ENCODE assay signal across 21 cellular contexts in the genomic region with DNA sequence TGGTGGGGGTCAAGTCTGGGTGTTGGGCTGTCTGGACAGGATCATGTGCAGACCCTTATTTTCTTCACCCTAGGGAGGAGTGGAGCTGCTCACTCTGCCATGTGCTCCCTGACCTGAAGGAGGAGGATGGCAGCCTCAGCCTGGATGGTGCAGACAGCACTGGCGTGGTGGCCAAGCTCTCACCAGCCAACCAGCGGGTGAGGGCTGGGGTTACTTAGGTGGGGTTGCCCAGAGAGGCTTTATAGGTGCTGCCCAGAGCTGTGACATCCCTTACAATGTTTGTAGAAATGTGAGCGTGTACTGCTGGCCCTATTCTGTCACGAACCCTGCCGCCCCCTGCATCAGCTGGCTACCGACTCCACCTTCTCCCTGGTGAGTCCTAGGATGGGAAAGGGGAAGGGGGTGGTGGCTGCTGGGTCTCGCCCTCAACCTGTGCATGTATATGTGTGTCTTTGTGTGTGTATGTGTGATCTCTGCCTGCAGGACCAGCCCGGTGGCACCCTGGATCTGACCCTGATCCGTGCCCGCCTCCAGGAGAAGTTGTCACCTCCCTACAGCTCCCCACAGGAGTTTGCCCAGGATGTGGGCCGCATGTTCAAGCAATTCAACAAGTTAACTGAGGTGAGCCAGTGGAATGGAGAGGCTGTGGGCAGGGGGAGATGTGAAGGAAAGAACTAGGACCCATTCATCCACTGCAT. TPM values are rescaled to one million over a fixed set of nuclear protein-coding genes. Genes with fewer than 3 reads are reported as not detected.
DNase-seq lines count a peak whose midpoint lies in the region; ATAC-seq and TF ChIP-seq lines count a peak whose summit lies in the region.
"Had no signal": no experiment of that assay in that cellular context is flagged by ENCODE, and none has a peak within 500 bp of the region (broad histone marks: within the 10 kb centered on the region; RNA-seq: fewer than 3 reads in every experiment).

No MANE protein-coding gene starts in this region.

- H3K27me3 ChIP-seq in H7 (ENCODE audit: control insufficient read depth, insufficient read depth, low read length), result no peaks in the 10 kb centered on the region
- no peaks in the 10 kb centered on the region for H3K27me3 ChIP-seq in gastrocnemius medialis
- H3K27me3 ChIP-seq: brain microvascular endothelial cell, SJCRH30, suprapubic skin had no signal

- H3K4me1 Mint-ChIP-seq in endothelial cell (ENCODE audit: unreplicated experiment) (peaks cover 25% of the 10 kb centered on the region), progenitor cell of endocrine pancreas (ENCODE audit: low read depth) (peaks cover 27% of the 10 kb centered on the region)

- ATAC-seq in gastrocnemius medialis, result no peak
- ATAC-seq: effector memory CD8-positive, alpha-beta T cell had no signal

- H3K36me3 Mint-ChIP-seq in endothelial cell (ENCODE audit: low read depth, unreplicated experiment) (peaks cover 53% of the 10 kb centered on the region), progenitor cell of endocrine pancreas (ENCODE audit: insufficient read depth) (peaks cover 26% of the 10 kb centered on the region)

- peaks cover 26 to 40% of the 10 kb centered on the region in 2 donors for H3K4me1 ChIP-seq in gastrocnemius medialis

- TF ChIP-seq CTCF in RWPE1 (conservative IDR thresholded peaks at IDR 0.05; ENCODE audit: low read depth) (no peak), endothelial cell (IDR thresholded peaks at IDR 0.05; ENCODE audit: unreplicated experiment) (no peak), progenitor cell of endocrine pancreas (IDR thresholded peaks at IDR 0.05; ENCODE audit: unreplicated experiment) (no peak), gastrocnemius medialis (IDR thresholded peaks at IDR 0.05 in 4 of 5, conservative IDR thresholded peaks at IDR 0.05 in 1 of 5) (no peak)

- peak overlapping the region; percentile 54 for H3K27ac ChIP-seq in RWPE1
- H3K27ac ChIP-seq in gastrocnemius medialis, result no peak overlapping the region
- H3K27ac ChIP-seq: brain microvascular endothelial cell, SJCRH30, suprapubic skin had no signal

- in situ Hi-C loops in gastrocnemius medialis (cut with MboI; ENCODE audit: low sequenced_read_pairs in 4 of 4), result no loop called here

- H3K4me3 ChIP-seq in H7 (ENCODE audit: insufficient read depth, low read depth, low read length), result no peak overlapping the region
- no peak overlapping the region for H3K4me3 ChIP-seq in gastrocnemius medialis
- H3K4me3 ChIP-seq: SJCRH30, suprapubic skin had no signal

- peak; percentile 61 for DNase-seq in activated effector memory CD4-positive, alpha-beta T cell treated with anti-CD3 and anti-CD28 coated beads, Interleukin-2, amount 50 U/mL, for 16 hours
- DNase-seq in activated effector memory CD4-positive, alpha-beta T cell treated with Interleukin-2 at 50 U/mL for 16 hours, result no peak
- DNase-seq in RWPE1 (ENCODE audit: low spot score), result no peak
- DNase-seq in endothelial cell (ENCODE audit: low spot score), result no peak
- no peak for DNase-seq in progenitor cell of endocrine pancreas (ENCODE audit: low spot score, unreplicated experiment)
- DNase-seq in ureter (ENCODE audit: low spot score), result no peak
- no peak for DNase-seq in H7
- no peak for DNase-seq in gastrocnemius medialis
- DNase-seq: activated CD4-positive, alpha-beta T cell treated with anti-CD3 and anti-CD28 coated beads for 1 hour; brain microvascular endothelial cell; effector memory CD8-positive, alpha-beta T cell; islet precursor cell; Kasumi-1; midbrain; NCI-H1694 treated with DMSO at 0.1 percent for 48 hours; NCI-H524 treated with DMSO at 0.1 percent for 48 hours; NK-92 treated with Interleukin-12 subunit alpha and Interleukin-12 subunit beta, amount 100 ng/mL, for 24 hours; SJCRH30; small intestine; stimulated activated CD4-positive, alpha-beta T cell treated with anti-CD3 and anti-CD28 coated beads, Interleukin-1b, Interleukin-23, amount 100 ng/mL, for 48 hours had no signal

- H3K9me3 ChIP-seq in gastrocnemius medialis, result no peaks in the 10 kb centered on the region
- H3K9me3 ChIP-seq: SJCRH30, suprapubic skin had no signal

- intact Hi-C loops in gastrocnemius medialis (cut with DNase I; ENCODE audit: low total_unique reads), result no loop called here

- H3K27ac Mint-ChIP-seq in endothelial cell (ENCODE audit: unreplicated experiment) (no peak overlapping the region), progenitor cell of endocrine pancreas (peak overlapping the region; percentile 82)

- H3K36me3 ChIP-seq in H7 (replicated peaks; ENCODE audit: control insufficient read depth, insufficient read depth, low read length), result peaks cover 69% of the 10 kb centered on the region
- peaks cover 3 to 68% of the 10 kb centered on the region in 2 donors for H3K36me3 ChIP-seq in gastrocnemius medialis

- peak overlapping the region; percentile 59 for H3K4me3 Mint-ChIP-seq in endothelial cell (ENCODE audit: unreplicated experiment)
- no peak overlapping the region for H3K4me3 Mint-ChIP-seq in progenitor cell of endocrine pancreas (ENCODE audit: low read depth)

- H3K27me3 Mint-ChIP-seq in endothelial cell (ENCODE audit: unreplicated experiment) (peaks cover 25% of the 10 kb centered on the region), progenitor cell of endocrine pancreas (no peaks in the 10 kb centered on the region)
- H3K27me3 Mint-ChIP-seq: effector memory CD8-positive, alpha-beta T cell had no signal

- POLR2A ChIA-PET in RWPE1 (lab: Yijun Ruan, JAX; ENCODE audit: low non-redundant PET), result no interaction called here

- CTCF ChIA-PET in RWPE1 (lab: Yijun Ruan, JAX), result no interaction called here

- no peaks in the 10 kb centered on the region for H3K9me3 Mint-ChIP-seq in endothelial cell (ENCODE audit: unreplicated experiment)
- H3K9me3 Mint-ChIP-seq in progenitor cell of endocrine pancreas (ENCODE audit: low read depth), result no peaks in the 10 kb centered on the region
- H3K9me3 Mint-ChIP-seq: effector memory CD8-positive, alpha-beta T cell had no signal

- no peak for TF ChIP-seq POLR2A in gastrocnemius medialis (IDR thresholded peaks at IDR 0.05)

RNA-seq across cellular contexts. Expression of gene CHMP2A, which starts 5.1 kb away (rescaled TPM):
- total RNA-seq in endothelial cell (ENCODE audit: unreplicated experiment) (130 TPM), progenitor cell of endocrine pancreas (72.2 and 81.5 TPM in 2 replicates), ureter (137 TPM), gastrocnemius medialis (100 to 1,000 TPM in 2 of 4 donors, 10 to 100 TPM in 2; 82.3 to 165 (median 113) TPM)
- 85.9 and 96.2 TPM in 2 replicates for total RNA-seq in H7 (2014; rRNA removed; shearing (Covaris generic))

RNA-seq across cellular contexts. Expression of gene TRIM28, which starts 5.9 kb away (rescaled TPM):
- 457 TPM for total RNA-seq in endothelial cell (ENCODE audit: unreplicated experiment)
- 699 and 731 TPM in 2 replicates for total RNA-seq in progenitor cell of endocrine pancreas
- 329 TPM for total RNA-seq in ureter
- total RNA-seq in H7 (2014; rRNA removed; shearing (Covaris generic)), result 1,648 and 1,979 TPM in 2 replicates
- total RNA-seq in gastrocnemius medialis, result 100 to 1,000 TPM; 145 to 239 (median 191) TPM

RNA-seq across cellular contexts. Expression of gene UBE2M, which starts 8.6 kb away (rescaled TPM):
- total RNA-seq in endothelial cell (ENCODE audit: unreplicated experiment) (81.6 TPM), progenitor cell of endocrine pancreas (73.0 and 80.4 TPM in 2 replicates), ureter (60.7 TPM), gastrocnemius medialis (10 to 100 TPM; 23.5 to 74.5 (median 41.6) TPM)
- total RNA-seq in H7 (2014; rRNA removed; shearing (Covaris generic)), result 131 and 188 TPM in 2 replicates

RNA-seq across cellular contexts. Expression of gene MZF1, which starts 23.3 kb away (rescaled TPM):
- total RNA-seq in endothelial cell (ENCODE audit: unreplicated experiment), result 18.6 TPM
- 70.9 and 71.3 TPM in 2 replicates for total RNA-seq in progenitor cell of endocrine pancreas
- total RNA-seq in ureter, result 43.4 TPM
- 11.0 and 12.5 TPM in 2 replicates for total RNA-seq in H7 (2014; rRNA removed; shearing (Covaris generic))
- total RNA-seq in gastrocnemius medialis, result 10 to 100 TPM in 3 of 4 donors, 1 to 10 TPM in 1; 6.8 to 21.5 (median 15.1) TPM

RNA-seq across cellular contexts. Expression of gene ZBTB45, which starts 30.2 kb away (rescaled TPM):
- total RNA-seq in endothelial cell (ENCODE audit: unreplicated experiment), result 22.2 TPM
- total RNA-seq in progenitor cell of endocrine pancreas, result 22.3 and 22.7 TPM in 2 replicates
- 14.9 TPM for total RNA-seq in ureter
- total RNA-seq in H7 (2014; rRNA removed; shearing (Covaris generic)), result 12.6 and 20.4 TPM in 2 replicates
- 10 to 100 TPM in 2 of 4 donors, 1 to 10 TPM in 2; 5.9 to 12.2 (median 9.6) TPM for total RNA-seq in gastrocnemius medialis
